18 cellular contexts compared by ENCODE assay signal in genomic region chr2:64773461-64774118, GRCh38.
"Had no signal": no experiment of that assay in that cellular context is flagged by ENCODE, and none has a peak within 500 bp of the region (broad histone marks: within the 10 kb centered on the region; RNA-seq: fewer than 3 reads in every experiment).

No MANE protein-coding gene starts in this region.

- H3K27ac ChIP-seq: brain microvascular endothelial cell, left lung, psoas muscle, thoracic aorta had no signal

- H3K27me3 ChIP-seq: brain microvascular endothelial cell, left lung, sigmoid colon had no signal

- H3K9me3 ChIP-seq: psoas muscle, sigmoid colon had no signal

- DNase-seq: activated CD4-positive, alpha-beta memory T cell treated with anti-CD3 and anti-CD28 coated beads, Interleukin-2, amount 10 ng/mL, durations not matched to agents 7 days and 5 days; activated CD4-positive, alpha-beta T cell treated with anti-CD3 and anti-CD28 coated beads for 36 hours; activated gamma-delta T cell; activated T-cell treated with anti-CD3 and anti-CD28 coated beads, Interleukin-2, amount 50 U/mL, for 48 hours; amygdala; brain microvascular endothelial cell; cerebellar nuclear complex; foreskin melanocyte; head of caudate nucleus; left lung; nephron progenitor cell; psoas muscle; sigmoid colon; stimulated activated CD4-positive, alpha-beta T cell treated with anti-CD3 and anti-CD28 coated beads, Interleukin-15, amount 100 ng/mL, for 24 hours; stimulated activated CD4-positive, alpha-beta T cell treated with anti-CD3 and anti-CD28 coated beads, Interleukin-4, amount 100 ng/mL, for 24 hours; stimulated activated naive CD8-positive, alpha-beta T cell treated with anti-CD3 and anti-CD28 coated beads, Interleukin-15, amount 100 ng/mL, for 72 hours; T-helper 9 cell had no signal

- H3K4me3 ChIP-seq: left lung, psoas muscle, sigmoid colon, thoracic aorta had no signal

- H3K36me3 ChIP-seq: brain microvascular endothelial cell, left lung, sigmoid colon, thoracic aorta had no signal

- ATAC-seq: activated CD4-positive, alpha-beta T cell treated with anti-CD3 and anti-CD28 coated beads for 36 hours; left lung; psoas muscle; stimulated activated naive CD8-positive, alpha-beta T cell treated with anti-CD3 and anti-CD28 coated beads, Interleukin-15, amount 100 ng/mL, for 72 hours had no signal
